In the genomic region with DNA sequence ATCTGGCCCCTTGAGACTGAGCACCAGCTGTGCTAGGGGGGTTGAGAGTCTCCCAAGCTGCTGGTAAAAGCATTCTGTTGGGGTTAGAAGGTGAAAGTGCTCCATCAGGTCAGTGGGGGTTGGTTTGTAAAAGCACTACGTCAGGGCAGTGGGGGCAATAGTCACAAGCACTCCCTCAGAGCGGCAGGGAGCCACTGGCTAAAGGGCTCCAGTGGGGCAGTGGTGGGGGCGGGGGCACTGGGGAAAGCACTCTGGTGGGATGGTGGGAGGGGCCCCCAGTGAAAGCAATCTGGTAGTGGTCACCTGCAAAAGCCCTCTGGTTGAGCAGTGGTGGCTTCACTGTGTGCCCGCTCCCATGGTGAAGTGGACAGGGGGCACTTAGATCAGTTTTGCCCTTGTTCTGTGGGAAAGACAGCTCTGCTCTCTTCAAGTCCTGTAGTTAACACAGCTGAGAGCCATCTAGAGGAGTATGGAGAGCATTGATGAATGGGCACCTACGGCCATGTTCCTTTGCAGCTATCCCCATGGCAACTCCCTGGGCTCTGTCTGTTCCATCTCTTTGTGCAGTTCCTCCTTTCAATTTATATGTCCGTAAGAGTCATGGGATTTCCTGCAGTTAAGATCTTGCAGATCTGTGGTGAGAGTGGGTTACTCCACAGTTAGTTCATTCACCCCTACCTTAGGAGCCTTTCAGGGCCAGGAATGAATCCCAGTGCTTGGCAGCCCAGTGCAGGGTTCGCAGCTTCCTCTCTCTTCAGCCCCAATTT, we compare ENCODE assay signal across 16 cellular contexts.
"Had no signal": no experiment of that assay in that cellular context is flagged by ENCODE, and none has a peak within 500 bp of the region (broad histone marks: within the 10 kb centered on the region; RNA-seq: fewer than 3 reads in every experiment).

No MANE protein-coding gene starts in this region.

- ATAC-seq: activated naive CD8-positive, alpha-beta T cell treated with anti-CD3 and anti-CD28 coated beads, Interleukin-2, amount 50 U/mL, for 24 hours; right cardiac atrium had no signal

- H3K9me3 ChIP-seq: prostate gland had no signal

- H3K4me3 ChIP-seq: prostate gland, skin epidermis had no signal

- H3K4me1 ChIP-seq: prostate gland had no signal

- H3K36me3 ChIP-seq: prostate gland had no signal

- DNase-seq: activated CD4-positive, CD25-positive, alpha-beta regulatory T cell treated with anti-CD3 and anti-CD28 coated beads, Interleukin-2, amount 50 U/mL, for 72 hours; activated naive CD4-positive, alpha-beta T cell treated with anti-CD3 and anti-CD28 coated beads for 36 hours; activated naive CD8-positive, alpha-beta T cell treated with anti-CD3 and anti-CD28 coated beads, Interleukin-2, amount 50 U/mL, for 24 hours; activated T-cell treated with anti-CD3 and anti-CD28 coated beads for 4 hours; aorta; effector memory CD4-positive, alpha-beta T cell; foreskin fibroblast; head of caudate nucleus; stimulated activated CD4-positive, alpha-beta T cell treated with anti-CD3 and anti-CD28 coated beads, Interleukin-15, amount 100 ng/mL, for 24 hours; stimulated activated CD4-positive, alpha-beta T cell treated with anti-CD3 and anti-CD28 coated beads, Interleukin-4, amount 100 ng/mL, for 1 hour; stimulated activated naive CD4-positive, alpha-beta T cell; T-helper 2 cell; trophoblast cell had no signal

- H3K27ac ChIP-seq: prostate gland, skin epidermis had no signal
